Comparison of ENCODE assay signal across 1 cellular context in the genomic region with DNA sequence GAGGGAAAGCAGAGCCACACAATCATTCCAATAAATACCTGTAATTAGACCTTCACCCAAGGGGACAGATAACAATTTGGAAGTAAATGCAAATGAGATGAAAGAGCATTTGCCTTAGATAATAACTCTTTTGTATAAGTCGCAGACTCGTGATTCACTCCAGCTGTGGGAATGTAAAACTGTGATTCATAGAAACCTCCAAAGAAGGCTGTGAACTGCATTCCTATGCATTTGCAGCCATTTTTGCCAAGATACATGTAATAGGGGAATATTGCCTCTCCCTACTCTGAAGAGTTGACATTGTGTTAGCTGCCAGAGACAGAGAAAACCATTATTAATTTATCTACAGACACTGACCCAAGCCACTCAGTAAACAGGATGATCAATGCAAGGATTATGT.
TF ChIP-seq lines count a peak whose summit lies in the region.

No MANE protein-coding gene starts in this region.

TF ChIP-seq in IMR-90, 13 proteins besides CTCF, POLR2A, EP300 and RAD21:
- no peak for TF ChIP-seq MAZ (IDR thresholded peaks at IDR 0.05; ENCODE audit: borderline replicate concordance, low read depth, low read length)
- no peak for TF ChIP-seq CEBPB (IDR thresholded peaks at IDR 0.05; ENCODE audit: low read depth, low read length)
- TF ChIP-seq, protein P1, sequence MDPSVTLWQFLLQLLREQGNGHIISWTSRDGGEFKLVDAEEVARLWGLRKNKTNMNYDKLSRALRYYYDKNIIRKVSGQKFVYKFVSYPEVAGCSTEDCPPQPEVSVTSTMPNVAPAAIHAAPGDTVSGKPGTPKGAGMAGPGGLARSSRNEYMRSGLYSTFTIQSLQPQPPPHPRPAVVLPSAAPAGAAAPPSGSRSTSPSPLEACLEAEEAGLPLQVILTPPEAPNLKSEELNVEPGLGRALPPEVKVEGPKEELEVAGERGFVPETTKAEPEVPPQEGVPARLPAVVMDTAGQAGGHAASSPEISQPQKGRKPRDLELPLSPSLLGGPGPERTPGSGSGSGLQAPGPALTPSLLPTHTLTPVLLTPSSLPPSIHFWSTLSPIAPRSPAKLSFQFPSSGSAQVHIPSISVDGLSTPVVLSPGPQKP (IDR thresholded peaks at IDR 0.05; ENCODE audit: borderline replicate concordance, low read depth, low read length): no peak
- TF ChIP-seq NFE2L2 (IDR thresholded peaks at IDR 0.05; ENCODE audit: low read depth, low read length): no peak
- TF ChIP-seq, protein P2, sequence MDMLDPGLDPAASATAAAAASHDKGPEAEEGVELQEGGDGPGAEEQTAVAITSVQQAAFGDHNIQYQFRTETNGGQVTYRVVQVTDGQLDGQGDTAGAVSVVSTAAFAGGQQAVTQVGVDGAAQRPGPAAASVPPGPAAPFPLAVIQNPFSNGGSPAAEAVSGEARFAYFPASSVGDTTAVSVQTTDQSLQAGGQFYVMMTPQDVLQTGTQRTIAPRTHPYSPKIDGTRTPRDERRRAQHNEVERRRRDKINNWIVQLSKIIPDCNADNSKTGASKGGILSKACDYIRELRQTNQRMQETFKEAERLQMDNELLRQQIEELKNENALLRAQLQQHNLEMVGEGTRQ (IDR thresholded peaks at IDR 0.05; ENCODE audit: low read depth, low read length): no peak
- peak; percentile 69 for TF ChIP-seq FOS (IDR thresholded peaks at IDR 0.05; ENCODE audit: low read depth, low read length)
- TF ChIP-seq RFX5 (IDR thresholded peaks at IDR 0.05; ENCODE audit: low read depth, low read length): no peak
- TF ChIP-seq BHLHE40 (IDR thresholded peaks at IDR 0.05; ENCODE audit: low read depth, low read length): peak; percentile 56
- TF ChIP-seq MXI1 (IDR thresholded peaks at IDR 0.05; ENCODE audit: borderline replicate concordance, low read depth, low read length): no peak
- no peak for TF ChIP-seq SMC3 (IDR thresholded peaks at IDR 0.05; ENCODE audit: low read depth, low read length)
